ENCODE assay signal across 11 cellular contexts in genomic region chr17:45364531-45365390, GRCh38. TPM values are rescaled to one million over a fixed set of nuclear protein-coding genes. Genes with fewer than 3 reads are reported as not detected.
DNase-seq lines count a peak whose midpoint lies in the region; ATAC-seq and TF ChIP-seq lines count a peak whose summit lies in the region.
"Had no signal": no experiment of that assay in that cellular context is flagged by ENCODE, and none has a peak within 500 bp of the region (broad histone marks: within the 10 kb centered on the region; RNA-seq: fewer than 3 reads in every experiment).

No MANE protein-coding gene starts in this region.

- H2BK15ac ChIP-seq in mesenchymal stem cell (ENCODE audit: low read depth, poor library complexity, severe bottlenecking) = peak overlapping the region; percentile 88

- no peak overlapping the region for H3K14ac ChIP-seq in mesenchymal stem cell (ENCODE audit: low read length in 2 of 2)

- H4K8ac ChIP-seq in mesenchymal stem cell (ENCODE audit: low read length) = peak overlapping the region; percentile 54

- H3K4me2 ChIP-seq in mesenchymal stem cell (ENCODE audit: low read length, poor library complexity, severe bottlenecking) = no peak overlapping the region

- H3K4me1 Mint-ChIP-seq in Caco-2 (ENCODE audit: low read depth, unreplicated experiment) = no peaks in the 10 kb centered on the region
- H3K4me1 Mint-ChIP-seq in activated T-cell treated with anti-CD3 and anti-CD28 coated beads, Interleukin-2, amount 50 U/mL, for 24 hours (ENCODE audit: low read depth) = no peaks in the 10 kb centered on the region

- peak overlapping the region; percentile 10 to 70 for H3K18ac ChIP-seq in mesenchymal stem cell (ENCODE audit: low read depth in 1 of 2, low read length in 2 of 2)

- H3K27me3 Mint-ChIP-seq in Caco-2 (ENCODE audit: insufficient read depth, unreplicated experiment) = no peaks in the 10 kb centered on the region
- peaks cover 18% of the 10 kb centered on the region for H3K27me3 Mint-ChIP-seq in activated T-cell treated with anti-CD3 and anti-CD28 coated beads, Interleukin-2, amount 50 U/mL, for 24 hours

- no peaks in the 10 kb centered on the region for H3K36me3 ChIP-seq in Caco-2 (ENCODE audit: control insufficient read depth, insufficient read depth, low read length)
- H3K36me3 ChIP-seq in mesenchymal stem cell (ENCODE audit: control insufficient read depth in 1 of 2, insufficient read depth in 2 of 2, low read depth in 1 of 2, low read length in 2 of 2) = no peaks in the 10 kb centered on the region
- H3K36me3 ChIP-seq: lower lobe of right lung had no signal

- no peaks in the 10 kb centered on the region for H3K9me3 Mint-ChIP-seq in Caco-2 (ENCODE audit: unreplicated experiment)
- no peaks in the 10 kb centered on the region for H3K9me3 Mint-ChIP-seq in activated T-cell treated with anti-CD3 and anti-CD28 coated beads, Interleukin-2, amount 50 U/mL, for 24 hours

- no peak for TF ChIP-seq CTCF in Caco-2 (IDR thresholded peaks at IDR 0.05; ENCODE audit: insufficient read depth in 1 of 2, low read depth in 1 of 2, low read length in 1 of 2, severe bottlenecking in 1 of 2, unreplicated experiment in 1 of 2)
- peak; percentile 11 for TF ChIP-seq CTCF in astrocyte of the spinal cord (IDR thresholded peaks at IDR 0.05; ENCODE audit: low read depth, low read length)

- H3K9ac ChIP-seq in mesenchymal stem cell (ENCODE audit: low read length) = no peak overlapping the region

- CTCF ChIA-PET in Caco-2 (lab: Charles Lee) = no interaction called here

- H3K4me3 ChIP-seq in Caco-2 (ENCODE audit: low read depth, low read length) (no peak overlapping the region), astrocyte of the spinal cord (ENCODE audit: low read depth, low read length) (no peak overlapping the region), mesenchymal stem cell (ENCODE audit: insufficient read depth in 1 of 2, low read depth in 1 of 2, low read length in 2 of 2) (no peak overlapping the region)
- H3K4me3 ChIP-seq: lower lobe of right lung had no signal

- DNase-seq in Caco-2 (no peak), KBM-7 (peak; percentile 33), astrocyte of the spinal cord (ENCODE audit: low read depth, low spot score) (no peak), mesenchymal stem cell (peak; percentile 72), NOMO-1 treated with dmso at 0.1 percent for 144 hours (lab: John Stamatoyannopoulos, UW; ENCODE audit: unreplicated experiment) (no peak), hippocampal formation (lab: John Stamatoyannopoulos, UW) (no peak)
- DNase-seq in activated T-cell treated with anti-CD3 and anti-CD28 coated beads, Interleukin-2, amount 50 U/mL, for 24 hours = no peak
- DNase-seq: lower lobe of right lung; stimulated activated naive CD8-positive, alpha-beta T cell treated with anti-CD3 and anti-CD28 coated beads, Interleukin-15, amount 100 ng/mL, for 72 hours had no signal

- H3K4me1 ChIP-seq in Caco-2 (no peaks in the 10 kb centered on the region), mesenchymal stem cell (ENCODE audit: control insufficient read depth, insufficient read depth, low read depth, low read length) (peaks cover 15% of the 10 kb centered on the region)
- H3K4me1 ChIP-seq: lower lobe of right lung had no signal

- intact Hi-C loops in Caco-2 (cut with micrococcal nuclease; ENCODE audit: unreplicated experiment) = no loop called here

- H3K79me1 ChIP-seq in mesenchymal stem cell (replicated peaks; ENCODE audit: low read length, poor library complexity, severe bottlenecking) = no peaks in the 10 kb centered on the region

- in situ Hi-C loops in KBM-7 (cut with MboI; ENCODE audit: low pct_unique_long_range_greater_than_20kb, low sequenced_read_pairs) (no loop called here), astrocyte of the spinal cord (cut with HindIII; ENCODE audit: low sequenced_read_pairs) (no loop called here)

- peak overlapping the region; percentile 9 to 31 for H3K4ac ChIP-seq in mesenchymal stem cell (ENCODE audit: low read depth in 1 of 2, low read length in 2 of 2)

- no peaks in the 10 kb centered on the region for H3K36me3 Mint-ChIP-seq in Caco-2 (ENCODE audit: insufficient read depth, unreplicated experiment)
- H3K36me3 Mint-ChIP-seq in activated T-cell treated with anti-CD3 and anti-CD28 coated beads, Interleukin-2, amount 50 U/mL, for 24 hours (ENCODE audit: low read depth) = no peaks in the 10 kb centered on the region

- ATAC-seq in HG02885 (IDR thresholded peaks at IDR 0.05; ENCODE audit: poor library complexity, unreplicated experiment) = no peak
- ATAC-seq: lower lobe of right lung; stimulated activated naive CD8-positive, alpha-beta T cell treated with anti-CD3 and anti-CD28 coated beads, Interleukin-15, amount 100 ng/mL, for 72 hours had no signal

- H2BK5ac ChIP-seq in mesenchymal stem cell (ENCODE audit: low read depth, low read length, poor library complexity, severe bottlenecking) = no peak overlapping the region

- H2AFZ ChIP-seq in mesenchymal stem cell (ENCODE audit: low read depth, low read length) = peak overlapping the region; percentile 72

- no peaks in the 10 kb centered on the region for H3K27me3 ChIP-seq in Caco-2 (replicated peaks; ENCODE audit: control insufficient read depth, insufficient read depth, low read length)
- H3K27me3 ChIP-seq in mesenchymal stem cell (ENCODE audit: control insufficient read depth in 1 of 2, insufficient read depth in 1 of 2, low read length in 2 of 2) = peaks cover 0 to 11% of the 10 kb centered on the region in 2 experiments

- peak overlapping the region; percentile 11 for H2AK5ac ChIP-seq in mesenchymal stem cell (ENCODE audit: low read length, severe bottlenecking)

- WGBS in mesenchymal stem cell = 57% methylated on average over 13 of the region's 17 CpGs

- POLR2A ChIA-PET in Caco-2 (lab: Charles Lee) = no interaction called here

- H3K27ac Mint-ChIP-seq in Caco-2 (ENCODE audit: unreplicated experiment) = peak overlapping the region; percentile 29
- no peak overlapping the region for H3K27ac Mint-ChIP-seq in activated T-cell treated with anti-CD3 and anti-CD28 coated beads, Interleukin-2, amount 50 U/mL, for 24 hours
- H3K27ac Mint-ChIP-seq: activated T-helper 2 cell treated with anti-CD3 and anti-CD28 coated beads, Interferon-gamma antibody, Interleukin-2, Interleukin-4, amounts not matched to agents 10 μg/mL and 5 μg/mL and 100 μg/mL, durations not matched to agents 14 hours and 24 hours and 36 hours had no signal

- peak overlapping the region in 1 of 2 experiments; percentile 70 for H2BK12ac ChIP-seq in mesenchymal stem cell (ENCODE audit: low read length in 2 of 2)

- no peak overlapping the region for H2BK120ac ChIP-seq in mesenchymal stem cell (ENCODE audit: low read depth, low read length)

- no peak overlapping the region for H3K27ac ChIP-seq in mesenchymal stem cell (ENCODE audit: low read length, poor library complexity, severe bottlenecking)
- H3K27ac ChIP-seq: lower lobe of right lung had no signal

- H3K9me3 ChIP-seq in Caco-2 (no peaks in the 10 kb centered on the region), mesenchymal stem cell (ENCODE audit: control insufficient read depth, low read length) (no peaks in the 10 kb centered on the region)
- H3K9me3 ChIP-seq: lower lobe of right lung had no signal

- H4K91ac ChIP-seq in mesenchymal stem cell (ENCODE audit: low read length) = peak overlapping the region; percentile 9

- peak overlapping the region in 1 of 2 experiments; percentile 84 for H3K23ac ChIP-seq in mesenchymal stem cell (ENCODE audit: low read length in 2 of 2)

- no TSS peak for BruUV-seq in Caco-2 (replicated peaks; lab: Mats Ljungman, UMichigan)

- H3K4me3 Mint-ChIP-seq in Caco-2 (ENCODE audit: unreplicated experiment) = no peak overlapping the region
- no peak overlapping the region for H3K4me3 Mint-ChIP-seq in activated T-cell treated with anti-CD3 and anti-CD28 coated beads, Interleukin-2, amount 50 U/mL, for 24 hours
- H3K4me3 Mint-ChIP-seq: stimulated activated naive CD8-positive, alpha-beta T cell treated with anti-CD3 and anti-CD28 coated beads, Interleukin-15, amount 100 ng/mL, for 72 hours had no signal

RNA-seq across cellular contexts. Expression of gene MAP3K14, which starts 47.9 kb away (rescaled TPM):
- 10.0 and 11.7 TPM in 2 replicates for total RNA-seq in Caco-2 (2022)
- polyA plus RNA-seq in mesenchymal stem cell (2013, experiment 1 of 2) = 1.1 TPM
- polyA plus RNA-seq in mesenchymal stem cell (2013, experiment 2 of 2) = 1.4 TPM

Comparison
In these comparisons a context has a peak if more than half of its experiments do, and no peak if none do; other contexts are left out.
1. DNase-seq: peak in KBM-7 (single experiment) and mesenchymal stem cell (single experiment); none in Caco-2 (0 of 2), astrocyte of the spinal cord (single experiment), NOMO-1 treated with dmso at 0.1 percent for 144 hours (single experiment), activated T-cell treated with anti-CD3 and anti-CD28 coated beads, Interleukin-2, amount 50 U/mL, for 24 hours (single experiment) and hippocampal formation (0 of 2).